In the genomic region with DNA sequence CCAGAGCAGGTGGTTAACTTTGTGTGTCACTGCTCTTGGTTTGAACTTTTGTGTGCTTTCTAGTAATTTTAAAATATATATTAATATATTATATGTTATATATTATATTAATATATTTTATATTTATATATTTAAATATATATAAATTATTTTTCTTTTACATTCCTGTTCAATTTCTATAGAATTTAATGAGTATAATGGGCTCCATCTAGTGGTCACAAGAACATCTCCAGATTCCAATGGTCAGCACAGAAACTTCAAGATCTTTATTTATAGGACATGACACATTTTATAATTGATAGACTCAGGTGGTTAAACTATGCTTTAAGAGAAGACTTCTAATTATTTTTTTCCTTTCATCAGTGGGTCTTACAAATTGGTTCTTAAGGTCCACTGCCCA, we compare ENCODE assay signal across 9 cellular contexts. TPM values are rescaled to one million over a fixed set of nuclear protein-coding genes. Genes with fewer than 3 reads are reported as not detected.
DNase-seq lines count a peak whose midpoint lies in the region; ATAC-seq and TF ChIP-seq lines count a peak whose summit lies in the region.
"Had no signal": no experiment of that assay in that cellular context is flagged by ENCODE, and none has a peak within 500 bp of the region (broad histone marks: within the 10 kb centered on the region; RNA-seq: fewer than 3 reads in every experiment).

No MANE protein-coding gene starts in this region.

- ATAC-seq in GM18867 (IDR thresholded peaks at IDR 0.05; ENCODE audit: unreplicated experiment) = no peak

- H3K4me3 ChIP-seq in testis = no peak overlapping the region

- DNase-seq in NCI-H526 (lab: John Stamatoyannopoulos, UW) (peak; percentile 2 to 16), NCI-H526 treated with DMSO at 0.1 percent for 48 hours (lab: John Stamatoyannopoulos, UW) (no peak), OCI-M1 (lab: John Stamatoyannopoulos, UW) (peak; percentile 62), fibroblast of gingiva (ENCODE audit: low read depth) (peak; percentile 28), testis (no peak), NCI-H2029 treated with DMSO at 0.1 percent for 48 hours (lab: John Stamatoyannopoulos, UW) (no peak), posterior vena cava (ENCODE audit: low spot score) (no peak)

- no peak for TF ChIP-seq POLR2A in testis (IDR thresholded peaks at IDR 0.05)

- intact Hi-C loops in testis (cut with DNase I; ENCODE audit: low total_unique reads) (loop anchor here (10.0 kb wide), 1 partner anchor 276 kb away; no protein-coding TSS in a partner anchor), posterior vena cava (cut with DNase I) (loop anchor here in 1 of 2 donors (5.0 kb wide), 1 partner anchor 269 kb away; no protein-coding TSS in a partner anchor)

- H3K4me1 ChIP-seq in testis = no peaks in the 10 kb centered on the region

- no peaks in the 10 kb centered on the region for H3K36me3 ChIP-seq in testis (ENCODE audit: low read depth, missing control alignments)

- peak; percentile 9 to 62 (median 23) for TF ChIP-seq CTCF in testis (IDR thresholded peaks at IDR 0.05)

- H3K9me3 ChIP-seq in testis = no peaks in the 10 kb centered on the region

- no peaks in the 10 kb centered on the region for H3K27me3 ChIP-seq in testis

- no peak overlapping the region for H3K27ac ChIP-seq in testis

RNA-seq across cellular contexts. Expression of a gene that starts 39.1 kb away (rescaled TPM):
- total RNA-seq in testis (1 to 10 TPM; 5.0 to 5.5 TPM), posterior vena cava (1 to 10 TPM; 2.0 to 3.0 TPM)
- 4.3 TPM for polyA plus RNA-seq in testis (ENCODE audit: insufficient read depth, low read depth, low replicate concordance)
- polyA plus RNA-seq: keratinocyte had no signal

Comparison
In these comparisons a context has a peak if more than half of its experiments do, and no peak if none do; other contexts are left out.
1. DNase-seq: peak in NCI-H526 (2 of 2), OCI-M1 (single experiment) and fibroblast of gingiva (single experiment); none in NCI-H526 treated with DMSO at 0.1 percent for 48 hours (single experiment), testis (single experiment), NCI-H2029 treated with DMSO at 0.1 percent for 48 hours (single experiment) and posterior vena cava (single experiment).